Comparison of ENCODE assay signal across 8 cellular contexts in the genomic region with DNA sequence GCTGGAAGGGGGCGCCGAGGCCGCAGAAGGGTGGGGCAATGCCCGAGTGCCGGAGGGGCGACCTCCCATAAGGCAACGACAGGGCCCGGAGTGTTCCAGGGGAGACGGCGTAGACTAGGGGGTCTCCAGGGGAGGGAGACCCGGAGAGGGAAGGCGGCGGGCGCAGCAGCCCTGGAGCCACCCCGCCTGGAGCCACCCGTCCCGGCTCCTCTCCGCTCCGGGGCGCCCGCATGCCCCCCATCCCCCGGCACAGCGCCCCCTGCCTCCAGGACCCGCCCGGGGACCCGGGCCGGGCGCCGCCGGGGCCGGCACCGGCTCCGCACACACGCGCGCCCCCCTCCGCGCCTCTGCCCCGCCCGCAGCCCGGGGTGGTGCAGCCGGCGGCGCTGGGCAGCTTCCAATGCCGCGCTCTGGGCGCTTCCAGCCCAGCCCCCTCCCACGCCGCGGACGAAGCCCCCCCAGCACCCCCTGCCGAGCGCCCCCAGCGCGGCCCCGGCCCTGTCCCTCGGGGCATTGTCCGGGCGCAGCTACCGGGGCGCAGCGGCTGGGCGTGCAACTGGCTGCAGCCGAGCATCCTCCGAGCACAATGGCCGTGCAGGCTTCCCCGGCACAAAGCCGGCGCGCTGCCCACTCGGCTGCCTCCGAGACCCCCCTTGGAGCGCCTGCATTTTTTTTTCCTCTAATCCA. TPM values are rescaled to one million over a fixed set of nuclear protein-coding genes. Genes with fewer than 3 reads are reported as not detected.
A peak's percentile ranks its signal among the peaks of the same experiment; 100 is the strongest.
DNase-seq lines count a peak whose midpoint lies in the region; ATAC-seq and TF ChIP-seq lines count a peak whose summit lies in the region.

No MANE protein-coding gene starts in this region.

- DNase-seq in Right ventricle myocardium inferior (ENCODE audit: missing footprints) (peak; percentile 65), cardiac septum (ENCODE audit: low spot score) (no peak), glomerular visceral epithelial cell (ENCODE audit: extremely low spot score) (peak; percentile 12), prostate gland (ENCODE audit: low spot score) (no peak), MM.1S (no peak)
- DNase-seq in activated CD8-positive, alpha-beta T cell treated with anti-CD3 and anti-CD28 coated beads for 36 hours = no peak

- no peaks in the 10 kb centered on the region for H3K79me2 ChIP-seq in MM.1S (ENCODE audit: low read length)

- H3K9me3 ChIP-seq in prostate gland (no peaks in the 10 kb centered on the region), MM.1S (replicated peaks; ENCODE audit: insufficient read depth, low read length) (no peaks in the 10 kb centered on the region)

- H3K4me3 Mint-ChIP-seq in activated CD8-positive, alpha-beta T cell treated with anti-CD3 and anti-CD28 coated beads for 36 hours = peak overlapping the region; percentile 38

- H3K27ac ChIP-seq in prostate gland (no peak overlapping the region), MM.1S (ENCODE audit: low read length) (no peak overlapping the region)

- CTCF ChIA-PET in activated CD8-positive, alpha-beta T cell treated with anti-CD3 and anti-CD28 coated beads for 36 hours (lab: Charles Lee) = no interaction called here

- no peaks in the 10 kb centered on the region for H4K20me1 ChIP-seq in MM.1S (ENCODE audit: insufficient read depth, low read length)

- no peaks in the 10 kb centered on the region for H3F3A ChIP-seq in MM.1S (ENCODE audit: insufficient read depth, low read length)

- H3K27me3 Mint-ChIP-seq in activated CD8-positive, alpha-beta T cell treated with anti-CD3 and anti-CD28 coated beads for 36 hours = peaks cover 42% of the 10 kb centered on the region

- H3K36me3 ChIP-seq in prostate gland (no peaks in the 10 kb centered on the region), MM.1S (replicated peaks; ENCODE audit: insufficient read depth, low read length) (no peaks in the 10 kb centered on the region)

- H3K36me3 Mint-ChIP-seq in activated CD8-positive, alpha-beta T cell treated with anti-CD3 and anti-CD28 coated beads for 36 hours (ENCODE audit: low read depth) = no peaks in the 10 kb centered on the region

- no peak for TF ChIP-seq CTCF in activated CD8-positive, alpha-beta T cell treated with anti-CD3 and anti-CD28 coated beads for 36 hours (IDR thresholded peaks at IDR 0.05)
- no peak for TF ChIP-seq CTCF in prostate gland (IDR thresholded peaks at IDR 0.05)
- TF ChIP-seq CTCF in MM.1S (IDR thresholded peaks at IDR 0.05; ENCODE audit: low read length) = no peak

- no peaks in the 10 kb centered on the region for H3K9me3 Mint-ChIP-seq in activated CD8-positive, alpha-beta T cell treated with anti-CD3 and anti-CD28 coated beads for 36 hours

- ATAC-seq in Right ventricle myocardium inferior (peak; percentile 28), GM21717 (IDR thresholded peaks at IDR 0.05; ENCODE audit: unreplicated experiment) (no peak), GM19035 (IDR thresholded peaks at IDR 0.05; ENCODE audit: unreplicated experiment) (no peak)
- peak; percentile 51 for ATAC-seq in activated CD8-positive, alpha-beta T cell treated with anti-CD3 and anti-CD28 coated beads for 36 hours

- H3K9me2 ChIP-seq in MM.1S (replicated peaks; ENCODE audit: insufficient read depth, low read length) = no peaks in the 10 kb centered on the region

- WGBS in prostate gland = 0% methylated on average over 23 of the region's 73 CpGs

- H3K9ac ChIP-seq in MM.1S (ENCODE audit: low read length) = no peak overlapping the region

- H2AFZ ChIP-seq in MM.1S (ENCODE audit: low read length) = no peak overlapping the region

- H3K4me3 ChIP-seq in prostate gland = peak overlapping the region; percentile 44 to 58
- no peak overlapping the region for H3K4me3 ChIP-seq in MM.1S (ENCODE audit: low read length)

- H3K27me3 ChIP-seq in prostate gland (replicated peaks; ENCODE audit: insufficient read depth) (peaks cover 4% of the 10 kb centered on the region), MM.1S (replicated peaks; ENCODE audit: insufficient read depth, low read length) (peaks cover 87% of the 10 kb centered on the region)

- intact Hi-C loops in Right ventricle myocardium inferior (cut with DNase I) (no loop called here), cardiac septum (cut with DNase I) (loop anchor here (10.0 kb wide), 1 partner anchor 235 kb away; no protein-coding TSS in a partner anchor), prostate gland (cut with DNase I) (no loop called here)
- intact Hi-C loops in activated CD8-positive, alpha-beta T cell treated with anti-CD3 and anti-CD28 coated beads for 36 hours (cut with micrococcal nuclease) = no loop called here

- TF ChIP-seq POLR2A in prostate gland (IDR thresholded peaks at IDR 0.05) = no peak

- POLR2A ChIA-PET in activated CD8-positive, alpha-beta T cell treated with anti-CD3 and anti-CD28 coated beads for 36 hours (lab: Charles Lee) = no interaction called here

- H3K4me2 ChIP-seq in MM.1S (ENCODE audit: low read depth, low read length) = no peak overlapping the region

- H3K27ac Mint-ChIP-seq in activated CD8-positive, alpha-beta T cell treated with anti-CD3 and anti-CD28 coated beads for 36 hours = no peak overlapping the region

- H3K4me1 Mint-ChIP-seq in activated CD8-positive, alpha-beta T cell treated with anti-CD3 and anti-CD28 coated beads for 36 hours (ENCODE audit: low read depth) = peaks cover 10% of the 10 kb centered on the region

- H3K4me1 ChIP-seq in prostate gland (replicated peaks) (peaks cover 8% of the 10 kb centered on the region), MM.1S (ENCODE audit: low read length) (no peaks in the 10 kb centered on the region)

RNA-seq across cellular contexts. Expression of a gene that starts 0.5 kb away (rescaled TPM):
- total RNA-seq in Right ventricle myocardium inferior = 61.0 TPM
- 37.5 TPM for total RNA-seq in cardiac septum
- total RNA-seq in activated CD8-positive, alpha-beta T cell treated with anti-CD3 and anti-CD28 coated beads for 36 hours = 1 to 10 TPM; 2.6 to 2.8 TPM
- total RNA-seq in prostate gland = 100 to 1,000 TPM; 221 to 379 TPM

Comparison
In these comparisons a context has a peak if more than half of its experiments do, and no peak if none do; other contexts are left out.
1. DNase-seq: peak in Right ventricle myocardium inferior (single experiment) and glomerular visceral epithelial cell (single experiment); none in cardiac septum (single experiment), activated CD8-positive, alpha-beta T cell treated with anti-CD3 and anti-CD28 coated beads for 36 hours (single experiment), prostate gland (single experiment) and MM.1S (single experiment).
2. ATAC-seq: peak in Right ventricle myocardium inferior (single experiment) and activated CD8-positive, alpha-beta T cell treated with anti-CD3 and anti-CD28 coated beads for 36 hours (single experiment); none in GM21717 (single experiment) and GM19035 (single experiment).
3. RNA of a gene that starts 0.5 kb away (total RNA-seq): 221 to 379 TPM in prostate gland, 61.0 TPM in Right ventricle myocardium inferior (single experiment) and 37.5 TPM in cardiac septum (single experiment); 2.6 to 2.8 TPM in activated CD8-positive, alpha-beta T cell treated with anti-CD3 and anti-CD28 coated beads for 36 hours; every median in the first group is over 10 times any median in the second.